ENCODE assay signal across 1 cellular context in genomic region chr15:91627473-91628309, GRCh38.
TF ChIP-seq lines count a peak whose summit lies in the region.

No MANE protein-coding gene starts in this region.

TF ChIP-seq in GM23338, 12 proteins besides CTCF, POLR2A, EP300 and RAD21 (continued from another document):
- TF ChIP-seq ZNF462 (CRISPR knock-in tag; IDR thresholded peaks at IDR 0.05) (no peak), NANOG (IDR thresholded peaks at IDR 0.05; ENCODE audit: borderline replicate concordance) (no peak), STAT1 (IDR thresholded peaks at IDR 0.05; ENCODE audit: unreplicated experiment) (no peak), POLR2AphosphoS5 (IDR thresholded peaks at IDR 0.05; ENCODE audit: low read depth) (no peak), JUNB (IDR thresholded peaks at IDR 0.05; ENCODE audit: unreplicated experiment) (no peak)
